3 cellular contexts compared by ENCODE assay signal in genomic region chr16:85181739-85182129, GRCh38.
TF ChIP-seq lines count a peak whose summit lies in the region.

No MANE protein-coding gene starts in this region.

TF ChIP-seq in WTC11, 78 proteins besides CTCF, POLR2A, EP300 and RAD21:
- TF ChIP-seq FOXK1 (CRISPR knock-in tag; IDR thresholded peaks at IDR 0.05) (no peak), GABPB1 (CRISPR knock-in tag; IDR thresholded peaks at IDR 0.05) (0 out of 2 replicates have a peak, but pooled peaks have one; percentile 19)
TF ChIP-seq in WTC11: peak in this region for 1.

TF ChIP-seq in H1, 55 proteins besides CTCF, POLR2A, EP300 and RAD21:
- no peak for TF ChIP-seq KDM1A (IDR thresholded peaks at IDR 0.05; ENCODE audit: borderline replicate concordance, low read length)
- no peak for TF ChIP-seq POU5F1 (IDR thresholded peaks at IDR 0.05; ENCODE audit: low read depth, low read length)
- TF ChIP-seq SIRT6 (IDR thresholded peaks at IDR 0.05; ENCODE audit: low read length): no peak
- no peak for TF ChIP-seq TBP (IDR thresholded peaks at IDR 0.05; ENCODE audit: low read depth, low read length)
- TF ChIP-seq GTF2F1 (IDR thresholded peaks at IDR 0.05; ENCODE audit: borderline replicate concordance, low read depth, low read length): no peak
- no peak for TF ChIP-seq SIN3A (conservative IDR thresholded peaks at IDR 0.05 in 1 of 2, IDR thresholded peaks at IDR 0.05 in 1 of 2; ENCODE audit: low read depth in 1 of 2, low read length in 2 of 2)
- TF ChIP-seq, protein P1, sequence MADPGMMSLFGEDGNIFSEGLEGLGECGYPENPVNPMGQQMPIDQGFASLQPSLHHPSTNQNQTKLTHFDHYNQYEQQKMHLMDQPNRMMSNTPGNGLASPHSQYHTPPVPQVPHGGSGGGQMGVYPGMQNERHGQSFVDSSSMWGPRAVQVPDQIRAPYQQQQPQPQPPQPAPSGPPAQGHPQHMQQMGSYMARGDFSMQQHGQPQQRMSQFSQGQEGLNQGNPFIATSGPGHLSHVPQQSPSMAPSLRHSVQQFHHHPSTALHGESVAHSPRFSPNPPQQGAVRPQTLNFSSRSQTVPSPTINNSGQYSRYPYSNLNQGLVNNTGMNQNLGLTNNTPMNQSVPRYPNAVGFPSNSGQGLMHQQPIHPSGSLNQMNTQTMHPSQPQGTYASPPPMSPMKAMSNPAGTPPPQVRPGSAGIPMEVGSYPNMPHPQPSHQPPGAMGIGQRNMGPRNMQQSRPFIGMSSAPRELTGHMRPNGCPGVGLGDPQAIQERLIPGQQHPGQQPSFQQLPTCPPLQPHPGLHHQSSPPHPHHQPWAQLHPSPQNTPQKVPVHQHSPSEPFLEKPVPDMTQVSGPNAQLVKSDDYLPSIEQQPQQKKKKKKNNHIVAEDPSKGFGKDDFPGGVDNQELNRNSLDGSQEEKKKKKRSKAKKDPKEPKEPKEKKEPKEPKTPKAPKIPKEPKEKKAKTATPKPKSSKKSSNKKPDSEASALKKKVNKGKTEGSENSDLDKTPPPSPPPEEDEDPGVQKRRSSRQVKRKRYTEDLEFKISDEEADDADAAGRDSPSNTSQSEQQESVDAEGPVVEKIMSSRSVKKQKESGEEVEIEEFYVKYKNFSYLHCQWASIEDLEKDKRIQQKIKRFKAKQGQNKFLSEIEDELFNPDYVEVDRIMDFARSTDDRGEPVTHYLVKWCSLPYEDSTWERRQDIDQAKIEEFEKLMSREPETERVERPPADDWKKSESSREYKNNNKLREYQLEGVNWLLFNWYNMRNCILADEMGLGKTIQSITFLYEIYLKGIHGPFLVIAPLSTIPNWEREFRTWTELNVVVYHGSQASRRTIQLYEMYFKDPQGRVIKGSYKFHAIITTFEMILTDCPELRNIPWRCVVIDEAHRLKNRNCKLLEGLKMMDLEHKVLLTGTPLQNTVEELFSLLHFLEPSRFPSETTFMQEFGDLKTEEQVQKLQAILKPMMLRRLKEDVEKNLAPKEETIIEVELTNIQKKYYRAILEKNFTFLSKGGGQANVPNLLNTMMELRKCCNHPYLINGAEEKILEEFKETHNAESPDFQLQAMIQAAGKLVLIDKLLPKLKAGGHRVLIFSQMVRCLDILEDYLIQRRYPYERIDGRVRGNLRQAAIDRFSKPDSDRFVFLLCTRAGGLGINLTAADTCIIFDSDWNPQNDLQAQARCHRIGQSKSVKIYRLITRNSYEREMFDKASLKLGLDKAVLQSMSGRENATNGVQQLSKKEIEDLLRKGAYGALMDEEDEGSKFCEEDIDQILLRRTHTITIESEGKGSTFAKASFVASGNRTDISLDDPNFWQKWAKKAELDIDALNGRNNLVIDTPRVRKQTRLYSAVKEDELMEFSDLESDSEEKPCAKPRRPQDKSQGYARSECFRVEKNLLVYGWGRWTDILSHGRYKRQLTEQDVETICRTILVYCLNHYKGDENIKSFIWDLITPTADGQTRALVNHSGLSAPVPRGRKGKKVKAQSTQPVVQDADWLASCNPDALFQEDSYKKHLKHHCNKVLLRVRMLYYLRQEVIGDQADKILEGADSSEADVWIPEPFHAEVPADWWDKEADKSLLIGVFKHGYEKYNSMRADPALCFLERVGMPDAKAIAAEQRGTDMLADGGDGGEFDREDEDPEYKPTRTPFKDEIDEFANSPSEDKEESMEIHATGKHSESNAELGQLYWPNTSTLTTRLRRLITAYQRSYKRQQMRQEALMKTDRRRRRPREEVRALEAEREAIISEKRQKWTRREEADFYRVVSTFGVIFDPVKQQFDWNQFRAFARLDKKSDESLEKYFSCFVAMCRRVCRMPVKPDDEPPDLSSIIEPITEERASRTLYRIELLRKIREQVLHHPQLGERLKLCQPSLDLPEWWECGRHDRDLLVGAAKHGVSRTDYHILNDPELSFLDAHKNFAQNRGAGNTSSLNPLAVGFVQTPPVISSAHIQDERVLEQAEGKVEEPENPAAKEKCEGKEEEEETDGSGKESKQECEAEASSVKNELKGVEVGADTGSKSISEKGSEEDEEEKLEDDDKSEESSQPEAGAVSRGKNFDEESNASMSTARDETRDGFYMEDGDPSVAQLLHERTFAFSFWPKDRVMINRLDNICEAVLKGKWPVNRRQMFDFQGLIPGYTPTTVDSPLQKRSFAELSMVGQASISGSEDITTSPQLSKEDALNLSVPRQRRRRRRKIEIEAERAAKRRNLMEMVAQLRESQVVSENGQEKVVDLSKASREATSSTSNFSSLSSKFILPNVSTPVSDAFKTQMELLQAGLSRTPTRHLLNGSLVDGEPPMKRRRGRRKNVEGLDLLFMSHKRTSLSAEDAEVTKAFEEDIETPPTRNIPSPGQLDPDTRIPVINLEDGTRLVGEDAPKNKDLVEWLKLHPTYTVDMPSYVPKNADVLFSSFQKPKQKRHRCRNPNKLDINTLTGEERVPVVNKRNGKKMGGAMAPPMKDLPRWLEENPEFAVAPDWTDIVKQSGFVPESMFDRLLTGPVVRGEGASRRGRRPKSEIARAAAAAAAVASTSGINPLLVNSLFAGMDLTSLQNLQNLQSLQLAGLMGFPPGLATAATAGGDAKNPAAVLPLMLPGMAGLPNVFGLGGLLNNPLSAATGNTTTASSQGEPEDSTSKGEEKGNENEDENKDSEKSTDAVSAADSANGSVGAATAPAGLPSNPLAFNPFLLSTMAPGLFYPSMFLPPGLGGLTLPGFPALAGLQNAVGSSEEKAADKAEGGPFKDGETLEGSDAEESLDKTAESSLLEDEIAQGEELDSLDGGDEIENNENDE (IDR thresholded peaks at IDR 0.05; ENCODE audit: insufficient replicate concordance, low read length): no peak
- TF ChIP-seq, protein P2, sequence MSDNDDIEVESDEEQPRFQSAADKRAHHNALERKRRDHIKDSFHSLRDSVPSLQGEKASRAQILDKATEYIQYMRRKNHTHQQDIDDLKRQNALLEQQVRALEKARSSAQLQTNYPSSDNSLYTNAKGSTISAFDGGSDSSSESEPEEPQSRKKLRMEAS (IDR thresholded peaks at IDR 0.05): no peak
- no peak for TF ChIP-seq SP4 (IDR thresholded peaks at IDR 0.05; ENCODE audit: low read length)
- no peak for TF ChIP-seq SUZ12 (IDR thresholded peaks at IDR 0.05; ENCODE audit: low read length)
- TF ChIP-seq HDAC2 (IDR thresholded peaks at IDR 0.05; ENCODE audit: borderline replicate concordance in 1 of 2, low read depth in 2 of 2, low read length in 2 of 2): no peak
- TF ChIP-seq BACH1 (IDR thresholded peaks at IDR 0.05; ENCODE audit: low read length): no peak
- TF ChIP-seq MAFK (IDR thresholded peaks at IDR 0.05; ENCODE audit: low read depth, low read length): no peak
- no peak for TF ChIP-seq NANOG (IDR thresholded peaks at IDR 0.05; ENCODE audit: insufficient read depth, low read depth, low read length, poor library complexity, severe bottlenecking)
- TF ChIP-seq CEBPB (IDR thresholded peaks at IDR 0.05; ENCODE audit: low read depth, low read length): no peak
- TF ChIP-seq CBX8 (IDR thresholded peaks at IDR 0.05; ENCODE audit: borderline replicate concordance, low read depth, low read length): no peak
- no peak for TF ChIP-seq FOSL1 (IDR thresholded peaks at IDR 0.05; ENCODE audit: insufficient read depth, low read depth, low read length)
- TF ChIP-seq ZNF274 (IDR thresholded peaks at IDR 0.05; ENCODE audit: borderline replicate concordance, extremely low read depth, low read length): no peak
- no peak for TF ChIP-seq JUN (IDR thresholded peaks at IDR 0.05; ENCODE audit: low read depth, low read length)
- no peak for TF ChIP-seq EZH2 (IDR thresholded peaks at IDR 0.05; ENCODE audit: low read depth, low read length, severe bottlenecking)

TF ChIP-seq in HepG2, 621 proteins besides CTCF, POLR2A, EP300 and RAD21 (continues in another document):
- TF ChIP-seq SP1 (IDR thresholded peaks at IDR 0.05): no peak
- TF ChIP-seq SP1 (CRISPR knock-in tag; IDR thresholded peaks at IDR 0.05): no peak
- 0 out of 2 replicates have a peak, but pooled peaks have one; percentile 30 for TF ChIP-seq ZNF430 (CRISPR knock-in tag; IDR thresholded peaks at IDR 0.05)
- TF ChIP-seq, protein P3, sequence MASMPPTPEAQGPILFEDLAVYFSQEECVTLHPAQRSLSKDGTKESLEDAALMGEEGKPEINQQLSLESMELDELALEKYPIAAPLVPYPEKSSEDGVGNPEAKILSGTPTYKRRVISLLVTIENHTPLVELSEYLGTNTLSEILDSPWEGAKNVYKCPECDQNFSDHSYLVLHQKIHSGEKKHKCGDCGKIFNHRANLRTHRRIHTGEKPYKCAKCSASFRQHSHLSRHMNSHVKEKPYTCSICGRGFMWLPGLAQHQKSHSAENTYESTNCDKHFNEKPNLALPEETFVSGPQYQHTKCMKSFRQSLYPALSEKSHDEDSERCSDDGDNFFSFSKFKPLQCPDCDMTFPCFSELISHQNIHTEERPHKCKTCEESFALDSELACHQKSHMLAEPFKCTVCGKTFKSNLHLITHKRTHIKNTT (CRISPR knock-in tag; IDR thresholded peaks at IDR 0.05): no peak
- TF ChIP-seq FLYWCH1 (CRISPR knock-in tag; IDR thresholded peaks at IDR 0.05): no peak
- TF ChIP-seq ZFP36L2 (CRISPR knock-in tag; IDR thresholded peaks at IDR 0.05): no peak
- TF ChIP-seq MED1 (CRISPR knock-in tag; IDR thresholded peaks at IDR 0.05): peak; percentile 81
- no peak for TF ChIP-seq MAFK (conservative IDR thresholded peaks at IDR 0.05 in 1 of 2, IDR thresholded peaks at IDR 0.05 in 1 of 2; ENCODE audit: low read length in 2 of 2)
- TF ChIP-seq AHR (CRISPR knock-in tag; IDR thresholded peaks at IDR 0.05): 0 out of 2 replicates have a peak, but pooled peaks have one; percentile 7
- no peak for TF ChIP-seq PLSCR1 (CRISPR knock-in tag; IDR thresholded peaks at IDR 0.05; ENCODE audit: borderline replicate concordance)
- TF ChIP-seq ZNF777 (CRISPR knock-in tag; IDR thresholded peaks at IDR 0.05): peak; percentile 67; the same call in 1 of the 2 replicates
- TF ChIP-seq, protein P4, sequence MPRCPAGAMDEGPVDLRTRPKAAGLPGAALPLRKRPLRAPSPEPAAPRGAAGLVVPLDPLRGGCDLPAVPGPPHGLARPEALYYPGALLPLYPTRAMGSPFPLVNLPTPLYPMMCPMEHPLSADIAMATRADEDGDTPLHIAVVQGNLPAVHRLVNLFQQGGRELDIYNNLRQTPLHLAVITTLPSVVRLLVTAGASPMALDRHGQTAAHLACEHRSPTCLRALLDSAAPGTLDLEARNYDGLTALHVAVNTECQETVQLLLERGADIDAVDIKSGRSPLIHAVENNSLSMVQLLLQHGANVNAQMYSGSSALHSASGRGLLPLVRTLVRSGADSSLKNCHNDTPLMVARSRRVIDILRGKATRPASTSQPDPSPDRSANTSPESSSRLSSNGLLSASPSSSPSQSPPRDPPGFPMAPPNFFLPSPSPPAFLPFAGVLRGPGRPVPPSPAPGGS (CRISPR knock-in tag; IDR thresholded peaks at IDR 0.05): peak; percentile 22; the same call in 1 of the 2 replicates
- TF ChIP-seq, protein P5, sequence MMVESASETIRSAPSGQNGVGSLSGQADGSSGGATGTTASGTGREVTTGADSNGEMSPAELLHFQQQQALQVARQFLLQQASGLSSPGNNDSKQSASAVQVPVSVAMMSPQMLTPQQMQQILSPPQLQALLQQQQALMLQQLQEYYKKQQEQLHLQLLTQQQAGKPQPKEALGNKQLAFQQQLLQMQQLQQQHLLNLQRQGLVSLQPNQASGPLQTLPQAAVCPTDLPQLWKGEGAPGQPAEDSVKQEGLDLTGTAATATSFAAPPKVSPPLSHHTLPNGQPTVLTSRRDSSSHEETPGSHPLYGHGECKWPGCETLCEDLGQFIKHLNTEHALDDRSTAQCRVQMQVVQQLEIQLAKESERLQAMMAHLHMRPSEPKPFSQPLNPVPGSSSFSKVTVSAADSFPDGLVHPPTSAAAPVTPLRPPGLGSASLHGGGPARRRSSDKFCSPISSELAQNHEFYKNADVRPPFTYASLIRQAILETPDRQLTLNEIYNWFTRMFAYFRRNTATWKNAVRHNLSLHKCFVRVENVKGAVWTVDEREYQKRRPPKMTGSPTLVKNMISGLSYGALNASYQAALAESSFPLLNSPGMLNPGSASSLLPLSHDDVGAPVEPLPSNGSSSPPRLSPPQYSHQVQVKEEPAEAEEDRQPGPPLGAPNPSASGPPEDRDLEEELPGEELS (CRISPR knock-in tag; IDR thresholded peaks at IDR 0.05): peak; percentile 38; the same call in 1 of the 2 replicates
- no peak for TF ChIP-seq REXO4 (CRISPR knock-in tag; IDR thresholded peaks at IDR 0.05; ENCODE audit: borderline replicate concordance)
- TF ChIP-seq, protein P6, sequence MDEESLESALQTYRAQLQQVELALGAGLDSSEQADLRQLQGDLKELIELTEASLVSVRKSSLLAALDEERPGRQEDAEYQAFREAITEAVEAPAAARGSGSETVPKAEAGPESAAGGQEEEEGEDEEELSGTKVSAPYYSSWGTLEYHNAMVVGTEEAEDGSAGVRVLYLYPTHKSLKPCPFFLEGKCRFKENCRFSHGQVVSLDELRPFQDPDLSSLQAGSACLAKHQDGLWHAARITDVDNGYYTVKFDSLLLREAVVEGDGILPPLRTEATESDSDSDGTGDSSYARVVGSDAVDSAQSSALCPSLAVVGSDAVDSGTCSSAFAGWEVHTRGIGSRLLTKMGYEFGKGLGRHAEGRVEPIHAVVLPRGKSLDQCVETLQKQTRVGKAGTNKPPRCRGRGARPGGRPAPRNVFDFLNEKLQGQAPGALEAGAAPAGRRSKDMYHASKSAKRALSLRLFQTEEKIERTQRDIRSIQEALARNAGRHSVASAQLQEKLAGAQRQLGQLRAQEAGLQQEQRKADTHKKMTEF (CRISPR knock-in tag; IDR thresholded peaks at IDR 0.05): peak; percentile 73; the same call in 1 of the 2 replicates
- TF ChIP-seq CEBPZ (IDR thresholded peaks at IDR 0.05; ENCODE audit: low read length): no peak
- TF ChIP-seq TBX3 (IDR thresholded peaks at IDR 0.05; ENCODE audit: borderline replicate concordance): no peak
- TF ChIP-seq ZNF773 (CRISPR knock-in tag; IDR thresholded peaks at IDR 0.05; ENCODE audit: borderline replicate concordance): no peak
- TF ChIP-seq, protein P2 (IDR thresholded peaks at IDR 0.05): peak; percentile 74
- no peak for TF ChIP-seq MED13 (CRISPR knock-in tag; IDR thresholded peaks at IDR 0.05)
- TF ChIP-seq SATB2 (CRISPR knock-in tag; IDR thresholded peaks at IDR 0.05): no peak
